In the genomic region with DNA sequence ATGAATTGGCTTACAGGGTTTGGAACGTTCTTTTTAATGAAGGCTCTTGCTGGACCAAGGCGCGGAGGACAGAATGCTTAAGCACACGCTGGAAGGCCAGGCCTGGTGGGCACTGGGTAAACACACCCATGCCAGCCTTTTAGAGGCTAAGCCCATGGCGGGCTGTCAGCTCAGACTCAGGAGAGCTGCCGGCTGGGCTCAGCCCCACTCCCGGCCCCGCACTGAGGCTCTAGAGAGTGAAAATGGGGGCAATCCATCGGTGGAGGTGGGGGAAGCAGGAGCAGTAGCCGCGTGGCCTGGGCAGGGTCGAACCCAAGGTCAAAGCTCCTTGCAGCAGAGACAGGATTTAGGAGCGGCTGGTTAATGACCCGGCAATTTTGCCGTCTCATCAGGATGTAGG, we compare ENCODE assay signal across 38 cellular contexts.
"Had no signal": no experiment of that assay in that cellular context is flagged by ENCODE, and none has a peak within 500 bp of the region (broad histone marks: within the 10 kb centered on the region; RNA-seq: fewer than 3 reads in every experiment).

No MANE protein-coding gene starts in this region.

- DNase-seq: activated CD4-positive, alpha-beta T cell treated with anti-CD3 and anti-CD28 coated beads for 1 hour; activated CD4-positive, alpha-beta T cell treated with anti-CD3 and anti-CD28 coated beads for 36 hours; activated CD4-positive, alpha-beta T cell treated with anti-CD3 and anti-CD28 coated beads for 48 hours; activated CD4-positive, alpha-beta T cell treated with anti-CD3 and anti-CD28 coated beads, Interleukin-2, amount 10 ng/mL, durations not matched to agents 7 days and 5 days; activated CD4-positive, alpha-beta T cell treated with anti-CD3 and anti-CD28 coated beads, Interleukin-2, amount 50 U/mL, for 48 hours; activated CD4-positive, CD25-positive, alpha-beta regulatory T cell; activated CD8-positive, alpha-beta memory T cell treated with anti-CD3 and anti-CD28 coated beads, Interleukin-2, amount 50 U/mL, for 4 hours; activated CD8-positive, alpha-beta T cell treated with anti-CD3 and anti-CD28 coated beads for 36 hours; activated effector memory CD4-positive, alpha-beta T cell treated with anti-CD3 and anti-CD28 coated beads, Interleukin-2, amount 50 U/mL, for 16 hours; activated gamma-delta T cell treated with Interleukin-2 at 50 U/mL for 16 hours; activated naive CD4-positive, alpha-beta T cell; activated naive CD4-positive, alpha-beta T cell treated with anti-CD3 and anti-CD28 coated beads for 36 hours; activated naive CD4-positive, alpha-beta T cell treated with anti-CD3 and anti-CD28 coated beads, Interleukin-2, amount 50 U/mL, for 16 hours; activated naive CD8-positive, alpha-beta T cell treated with anti-CD3 and anti-CD28 coated beads for 36 hours; activated T-cell treated with anti-CD3 and anti-CD28 coated beads for 4 hours; activated T-cell treated with anti-CD3 and anti-CD28 coated beads, Interleukin-2, amount 50 U/mL, for 1 hour; activated T-cell treated with anti-CD3 and anti-CD28 coated beads, Interleukin-2, amount 50 U/mL, for 4 hours; activated T-cell treated with anti-CD3 and anti-CD28 coated beads, Interleukin-2, amount 50 U/mL, for 72 hours; adrenal gland; amniotic stem cell; aorta; body of pancreas; brain microvascular endothelial cell; caudate nucleus; cerebellar nuclear complex; T-helper 1 cell; T-helper 2 cell; T-helper 9 cell; WERI-Rb-1 had no signal

- H3K27me3 Mint-ChIP-seq: activated CD4-positive, alpha-beta T cell treated with anti-CD3 and anti-CD28 coated beads for 36 hours; activated CD4-positive, alpha-beta T cell treated with anti-CD3 and anti-CD28 coated beads, Interleukin-2, amount 10 ng/mL, durations not matched to agents 7 days and 5 days; activated CD8-positive, alpha-beta T cell treated with anti-CD3 and anti-CD28 coated beads for 36 hours; activated naive CD8-positive, alpha-beta T cell treated with anti-CD3 and anti-CD28 coated beads for 36 hours; activated T-helper 17 cell treated with anti-CD3 and anti-CD28 coated beads, Interleukin-2, amount 50 U/mL, for 72 hours; central memory CD8-positive, alpha-beta T cell had no signal

- H3K4me3 Mint-ChIP-seq: activated CD4-positive, alpha-beta T cell treated with anti-CD3 and anti-CD28 coated beads for 36 hours; activated CD4-positive, alpha-beta T cell treated with anti-CD3 and anti-CD28 coated beads, Interleukin-2, amount 10 ng/mL, durations not matched to agents 7 days and 5 days; activated CD8-positive, alpha-beta T cell treated with anti-CD3 and anti-CD28 coated beads for 36 hours; activated naive CD4-positive, alpha-beta T cell treated with anti-CD3 and anti-CD28 coated beads for 36 hours; activated naive CD8-positive, alpha-beta T cell treated with anti-CD3 and anti-CD28 coated beads for 36 hours; activated T-cell treated with anti-CD3 and anti-CD28 coated beads, Interleukin-2, amount 50 U/mL, for 4 hours; activated T-cell treated with anti-CD3 and anti-CD28 coated beads, Interleukin-2, amount 50 U/mL, for 72 hours; activated T-helper 1 cell treated with anti-CD3 and anti-CD28 coated beads, Interleukin-12 subunit alpha, Interleukin-12 subunit beta, Interleukin-2, Interleukin-4 antibody, amounts not matched to agents 30 ng/mL and 10 ng/mL and 1 ng/mL, durations not matched to agents 14 hours and 24 hours and 36 hours; activated T-helper 17 cell treated with anti-CD3 and anti-CD28 coated beads, Interleukin-2, amount 50 U/mL, for 72 hours; central memory CD8-positive, alpha-beta T cell; T-helper 1 cell treated with Interleukin-12 subunit alpha and Interleukin-12 subunit beta and Interleukin-4 antibody, amounts not matched to agents 30 μg/mL and 1 μg/mL, for 36 hours; T-helper 2 cell treated with Interferon-gamma antibody and Interleukin-4, amounts not matched to agents 5 μg/mL and 100 μg/mL, for 36 hours; WTC11 had no signal

- ATAC-seq: activated CD4-positive, alpha-beta T cell treated with anti-CD3 and anti-CD28 coated beads for 36 hours; activated CD4-positive, CD25-positive, alpha-beta regulatory T cell treated with anti-CD3 and anti-CD28 coated beads, Interleukin-2, amount 50 U/mL, for 24 hours; activated CD8-positive, alpha-beta T cell treated with anti-CD3 and anti-CD28 coated beads for 36 hours; activated naive CD4-positive, alpha-beta T cell treated with anti-CD3 and anti-CD28 coated beads, Interleukin-2, amount 50 U/mL, for 72 hours; activated T-cell treated with anti-CD3 and anti-CD28 coated beads, Interleukin-2, amount 50 U/mL, for 4 hours; activated T-cell treated with anti-CD3 and anti-CD28 coated beads, Interleukin-2, amount 50 U/mL, for 72 hours; activated T-helper 17 cell treated with anti-CD3 and anti-CD28 coated beads, Interleukin-2, amount 50 U/mL, for 72 hours; body of pancreas; WTC11 had no signal

- H3K36me3 ChIP-seq: adrenal gland, brain microvascular endothelial cell, breast epithelium had no signal

- H3K27ac Mint-ChIP-seq: activated CD4-positive, alpha-beta T cell treated with anti-CD3 and anti-CD28 coated beads for 36 hours; activated CD4-positive, alpha-beta T cell treated with anti-CD3 and anti-CD28 coated beads, Interleukin-2, amount 10 ng/mL, durations not matched to agents 7 days and 5 days; activated CD8-positive, alpha-beta T cell treated with anti-CD3 and anti-CD28 coated beads for 36 hours; activated naive CD4-positive, alpha-beta T cell treated with anti-CD3 and anti-CD28 coated beads for 36 hours; activated naive CD4-positive, alpha-beta T cell treated with anti-CD3 and anti-CD28 coated beads, Interleukin-2, amount 50 U/mL, for 72 hours; activated naive CD8-positive, alpha-beta T cell treated with anti-CD3 and anti-CD28 coated beads for 36 hours; activated T-cell treated with anti-CD3 and anti-CD28 coated beads, Interleukin-2, amount 50 U/mL, for 72 hours; activated T-helper 1 cell treated with anti-CD3 and anti-CD28 coated beads, Interleukin-12 subunit alpha, Interleukin-12 subunit beta, Interleukin-2, Interleukin-4 antibody, amounts not matched to agents 30 ng/mL and 10 ng/mL and 1 ng/mL, durations not matched to agents 14 hours and 24 hours and 36 hours; activated T-helper 17 cell treated with anti-CD3 and anti-CD28 coated beads, Interleukin-2, amount 50 U/mL, for 72 hours; T-helper 1 cell treated with Interleukin-12 subunit alpha and Interleukin-12 subunit beta and Interleukin-4 antibody, amounts not matched to agents 30 μg/mL and 1 μg/mL, for 36 hours; T-helper 2 cell treated with Interferon-gamma antibody and Interleukin-4, amounts not matched to agents 5 μg/mL and 100 μg/mL, for 36 hours; WTC11 had no signal

- H3K36me3 Mint-ChIP-seq: activated naive CD8-positive, alpha-beta T cell treated with anti-CD3 and anti-CD28 coated beads for 36 hours had no signal

- H3K4me1 Mint-ChIP-seq: activated CD4-positive, alpha-beta T cell treated with anti-CD3 and anti-CD28 coated beads for 36 hours; activated CD4-positive, alpha-beta T cell treated with anti-CD3 and anti-CD28 coated beads, Interleukin-2, amount 10 ng/mL, durations not matched to agents 7 days and 5 days; activated naive CD8-positive, alpha-beta T cell treated with anti-CD3 and anti-CD28 coated beads for 36 hours; activated T-helper 17 cell treated with anti-CD3 and anti-CD28 coated beads, Interleukin-2, amount 50 U/mL, for 72 hours; central memory CD8-positive, alpha-beta T cell; WTC11 had no signal

- H3K4me3 ChIP-seq: adrenal gland, body of pancreas, breast epithelium had no signal

- H3K27ac ChIP-seq: adrenal gland, body of pancreas, brain microvascular endothelial cell, breast epithelium, WERI-Rb-1 had no signal
